In genomic region chr16:86089986-86090385, GRCh38 we compare ENCODE assay signal across 19 cellular contexts.
DNase-seq lines count a peak whose midpoint lies in the region; ATAC-seq, FAIRE-seq and TF ChIP-seq lines count a peak whose summit lies in the region.
"Had no signal": no experiment of that assay in that cellular context is flagged by ENCODE, and none has a peak within 500 bp of the region (broad histone marks: within the 10 kb centered on the region; RNA-seq: fewer than 3 reads in every experiment).

No MANE protein-coding gene starts in this region.

- H3K4me3 Mint-ChIP-seq in naive thymus-derived CD4-positive, alpha-beta T cell: peak overlapping the region in 1 of 10 donors; percentile 17
- H3K4me3 Mint-ChIP-seq in mesothelial cell of epicardium: no peak overlapping the region
- no peak overlapping the region for H3K4me3 Mint-ChIP-seq in effector memory CD8-positive, alpha-beta T cell

- no peak overlapping the region for H3K4me3 ChIP-seq in NB4 (ENCODE audit: low read depth, low read length)
- H3K4me3 ChIP-seq in naive thymus-derived CD4-positive, alpha-beta T cell (ENCODE audit: low read length): no peak overlapping the region
- H3K4me3 ChIP-seq: pancreas, stomach had no signal

- H3K27ac Mint-ChIP-seq in naive thymus-derived CD4-positive, alpha-beta T cell: no peak overlapping the region
- no peak overlapping the region for H3K27ac Mint-ChIP-seq in mesothelial cell of epicardium
- H3K27ac Mint-ChIP-seq in effector memory CD8-positive, alpha-beta T cell: no peak overlapping the region

- TF ChIP-seq POLR2A in GM12891 (IDR thresholded peaks at IDR 0.05; ENCODE audit: low read depth, low read length): no peak
- TF ChIP-seq POLR2A in NB4 (IDR thresholded peaks at IDR 0.05; ENCODE audit: extremely low read depth, insufficient read length): no peak

- DNase-seq in GM12891 (ENCODE audit: insufficient read length, low spot score) (peak; percentile 49), NB4 (ENCODE audit: low read depth) (peak; percentile 94), mesothelial cell of epicardium (ENCODE audit: low spot score in 2 of 2, unreplicated experiment in 2 of 2) (no peak), NCI-H2196 treated with DMSO at 0.1 percent for 48 hours (lab: John Stamatoyannopoulos, UW; ENCODE audit: unreplicated experiment) (no peak), occipital lobe (lab: John Stamatoyannopoulos, UW) (no peak)
- no peak for DNase-seq in naive thymus-derived CD4-positive, alpha-beta T cell
- DNase-seq in effector memory CD8-positive, alpha-beta T cell: no peak
- DNase-seq: activated naive CD4-positive, alpha-beta T cell treated with Interleukin-2 at 50 U/mL for 16 hours; DND-41; HCEC 1CT; KG1; NCI-H1436; NCI-H226; stomach had no signal

- no peaks in the 10 kb centered on the region for H3K9me3 Mint-ChIP-seq in naive thymus-derived CD4-positive, alpha-beta T cell
- no peaks in the 10 kb centered on the region for H3K9me3 Mint-ChIP-seq in mesothelial cell of epicardium
- H3K9me3 Mint-ChIP-seq in effector memory CD8-positive, alpha-beta T cell: no peaks in the 10 kb centered on the region

- intact Hi-C loops in naive thymus-derived CD4-positive, alpha-beta T cell (cut with micrococcal nuclease): no loop called here

- H3K27me3 ChIP-seq in naive thymus-derived CD4-positive, alpha-beta T cell (ENCODE audit: control insufficient read depth in 2 of 2, insufficient read depth in 2 of 2, low read length in 2 of 2): no peaks in the 10 kb centered on the region
- H3K27me3 ChIP-seq: pancreas had no signal

- no peak for TF ChIP-seq CTCF in NB4 (IDR thresholded peaks at IDR 0.05; ENCODE audit: low read depth, low read length)
- TF ChIP-seq CTCF in mesothelial cell of epicardium (IDR thresholded peaks at IDR 0.05; ENCODE audit: unreplicated experiment): no peak

- peaks cover 0 to 5% (median 0%) of the 10 kb centered on the region in 5 donors for H3K27me3 Mint-ChIP-seq in naive thymus-derived CD4-positive, alpha-beta T cell
- H3K27me3 Mint-ChIP-seq in mesothelial cell of epicardium (ENCODE audit: low read depth): peaks cover 45% of the 10 kb centered on the region
- H3K27me3 Mint-ChIP-seq in effector memory CD8-positive, alpha-beta T cell: peaks cover 5 to 38% of the 10 kb centered on the region in 2 donors

- ATAC-seq in GM19351 (IDR thresholded peaks at IDR 0.05; ENCODE audit: unreplicated experiment): peak; percentile 75
- ATAC-seq in naive thymus-derived CD4-positive, alpha-beta T cell: peak; percentile 46
- no peak for ATAC-seq in effector memory CD8-positive, alpha-beta T cell (replicated peaks)
- ATAC-seq: esophagus mucosa, pancreas had no signal

- H3K4me1 ChIP-seq in naive thymus-derived CD4-positive, alpha-beta T cell (ENCODE audit: control insufficient read depth in 2 of 2, insufficient read depth in 2 of 2, low read length in 2 of 2): no peaks in the 10 kb centered on the region
- H3K4me1 ChIP-seq: pancreas had no signal

- FAIRE-seq in GM12891 (lab: Jason Lieb, UNC): peak; percentile 50
- FAIRE-seq: pancreas had no signal

- POLR2A ChIA-PET in naive thymus-derived CD4-positive, alpha-beta T cell (lab: Charles Lee): no interaction called here

- no peak overlapping the region for H3K27ac ChIP-seq in naive thymus-derived CD4-positive, alpha-beta T cell (ENCODE audit: low read depth, low read length)
- H3K27ac ChIP-seq: C4-2B, pancreas, stomach, VCaP had no signal

- no peaks in the 10 kb centered on the region for H3K36me3 ChIP-seq in naive thymus-derived CD4-positive, alpha-beta T cell (ENCODE audit: control insufficient read depth in 2 of 3, insufficient read depth in 3 of 3, low read length in 3 of 3)
- H3K36me3 ChIP-seq: pancreas, stomach had no signal

- H3K4me1 Mint-ChIP-seq in naive thymus-derived CD4-positive, alpha-beta T cell: peaks cover 0 to 20% (median 0%) of the 10 kb centered on the region in 7 donors
- no peaks in the 10 kb centered on the region for H3K4me1 Mint-ChIP-seq in mesothelial cell of epicardium
- H3K4me1 Mint-ChIP-seq in effector memory CD8-positive, alpha-beta T cell (ENCODE audit: low read depth in 2 of 2): no peaks in the 10 kb centered on the region

- CTCF ChIA-PET in naive thymus-derived CD4-positive, alpha-beta T cell (lab: Charles Lee): no interaction called here

- H3K9me3 ChIP-seq in naive thymus-derived CD4-positive, alpha-beta T cell (ENCODE audit: control insufficient read depth in 2 of 3, low read length in 3 of 3): no peaks in the 10 kb centered on the region
- H3K9me3 ChIP-seq: pancreas, stomach had no signal

- no peaks in the 10 kb centered on the region for H3K36me3 Mint-ChIP-seq in naive thymus-derived CD4-positive, alpha-beta T cell
- H3K36me3 Mint-ChIP-seq in mesothelial cell of epicardium: no peaks in the 10 kb centered on the region
- peaks cover under 1% of the 10 kb centered on the region for H3K36me3 Mint-ChIP-seq in effector memory CD8-positive, alpha-beta T cell (ENCODE audit: insufficient read depth)

TF ChIP-seq in GM12891, 5 proteins besides CTCF, POLR2A, EP300 and RAD21:
- TF ChIP-seq PAX5 (IDR thresholded peaks at IDR 0.05; ENCODE audit: insufficient read depth, low read length, severe bottlenecking) (no peak), SPI1 (IDR thresholded peaks at IDR 0.05; ENCODE audit: low read depth, low read length) (peak; percentile 30; the same call in 1 of the 2 replicates)

Comparison
In these comparisons a context has a peak if more than half of its experiments do, and no peak if none do; other contexts are left out.
1. DNase-seq: peak in GM12891 (single experiment) and NB4 (single experiment); none in naive thymus-derived CD4-positive, alpha-beta T cell (0 of 9), mesothelial cell of epicardium (0 of 2), NCI-H2196 treated with DMSO at 0.1 percent for 48 hours (single experiment), occipital lobe (single experiment) and effector memory CD8-positive, alpha-beta T cell (0 of 3).